30 cellular contexts compared by ENCODE assay signal in the genomic region with DNA sequence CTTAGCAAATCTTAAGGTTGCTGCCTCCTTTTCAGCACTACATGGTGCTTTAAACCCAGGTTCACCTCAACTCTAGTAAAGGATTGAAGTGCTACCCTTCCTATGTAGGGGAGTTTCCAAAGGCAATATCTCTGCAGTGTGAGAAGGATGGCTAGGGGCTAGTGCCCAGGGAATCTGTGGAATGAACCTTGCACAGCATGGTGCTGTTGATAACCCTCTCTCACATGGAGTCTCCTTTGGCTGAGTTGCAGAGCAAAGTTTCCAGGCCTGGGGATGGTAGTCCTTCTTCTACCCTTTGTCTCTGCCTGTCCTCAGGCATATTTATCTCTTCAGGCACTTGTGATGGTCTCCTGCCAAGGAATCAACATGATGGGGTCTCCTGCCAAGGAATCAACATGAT. TPM values are rescaled to one million over a fixed set of nuclear protein-coding genes. Genes with fewer than 3 reads are reported as not detected.
"Had no signal": no experiment of that assay in that cellular context is flagged by ENCODE, and none has a peak within 500 bp of the region (broad histone marks: within the 10 kb centered on the region; RNA-seq: fewer than 3 reads in every experiment).

No MANE protein-coding gene starts in this region.

- H3K27ac ChIP-seq: ascending aorta, breast epithelium, cardiac muscle cell, colonic mucosa had no signal

- H3K4me3 ChIP-seq: ascending aorta, breast epithelium, cardiac muscle cell, colonic mucosa had no signal

- H3K4me1 Mint-ChIP-seq: activated CD8-positive, alpha-beta memory T cell treated with anti-CD3 and anti-CD28 coated beads, Interleukin-2, amount 10 ng/mL, durations not matched to agents 7 days and 5 days; activated naive CD4-positive, alpha-beta T cell treated with anti-CD3 and anti-CD28 coated beads, Interleukin-2, amount 10 ng/mL, durations not matched to agents 7 days and 5 days; activated naive CD8-positive, alpha-beta T cell treated with anti-CD3 and anti-CD28 coated beads, Interleukin-2, amount 10 ng/mL, durations not matched to agents 7 days and 5 days; brain had no signal

- H3K4me1 ChIP-seq: ascending aorta, breast epithelium, colonic mucosa had no signal

- FAIRE-seq: frontal cortex had no signal

- H3K9me3 ChIP-seq: colonic mucosa had no signal

- H3K36me3 Mint-ChIP-seq: activated naive CD4-positive, alpha-beta T cell treated with anti-CD3 and anti-CD28 coated beads, Interleukin-2, amount 10 ng/mL, durations not matched to agents 7 days and 5 days; activated naive CD8-positive, alpha-beta T cell treated with anti-CD3 and anti-CD28 coated beads, Interleukin-2, amount 10 ng/mL, durations not matched to agents 7 days and 5 days; brain had no signal

- H3K4me3 Mint-ChIP-seq: activated CD4-positive, alpha-beta memory T cell treated with anti-CD3 and anti-CD28 coated beads for 36 hours; activated CD8-positive, alpha-beta memory T cell treated with anti-CD3 and anti-CD28 coated beads, Interleukin-2, amount 10 ng/mL, durations not matched to agents 7 days and 5 days; activated CD8-positive, alpha-beta T cell treated with anti-CD3 and anti-CD28 coated beads, Interleukin-2, amount 10 ng/mL, durations not matched to agents 7 days and 5 days; activated naive CD4-positive, alpha-beta T cell treated with anti-CD3 and anti-CD28 coated beads, Interleukin-2, amount 10 ng/mL, durations not matched to agents 7 days and 5 days; activated naive CD8-positive, alpha-beta T cell treated with anti-CD3 and anti-CD28 coated beads, Interleukin-2, amount 10 ng/mL, durations not matched to agents 7 days and 5 days; activated T-cell treated with anti-CD3 and anti-CD28 coated beads, Interleukin-2, amount 50 U/mL, for 24 hours; activated T-cell treated with anti-CD3 and anti-CD28 coated beads, Interleukin-2, amount 50 U/mL, for 72 hours; brain had no signal

- DNase-seq: activated CD4-positive, alpha-beta memory T cell treated with anti-CD3 and anti-CD28 coated beads for 36 hours; activated CD4-positive, alpha-beta T cell treated with anti-CD3 and anti-CD28 coated beads for 1 hour; activated CD4-positive, alpha-beta T cell treated with anti-CD3 and anti-CD28 coated beads for 4 hours; activated CD8-positive, alpha-beta memory T cell treated with anti-CD3 and anti-CD28 coated beads, Interleukin-2, amount 10 ng/mL, durations not matched to agents 7 days and 5 days; activated CD8-positive, alpha-beta memory T cell treated with anti-CD3 and anti-CD28 coated beads, Interleukin-2, amount 50 U/mL, for 4 hours; activated CD8-positive, alpha-beta T cell treated with anti-CD3 and anti-CD28 coated beads, Interleukin-2, amount 10 ng/mL, durations not matched to agents 7 days and 5 days; activated gamma-delta T cell; activated naive CD4-positive, alpha-beta T cell; activated naive CD4-positive, alpha-beta T cell treated with anti-CD3 and anti-CD28 coated beads, Interleukin-2, amount 10 ng/mL, durations not matched to agents 7 days and 5 days; activated naive CD8-positive, alpha-beta T cell treated with anti-CD3 and anti-CD28 coated beads, Interleukin-2, amount 10 ng/mL, durations not matched to agents 7 days and 5 days; activated T-cell treated with anti-CD3 and anti-CD28 coated beads for 4 hours; activated T-cell treated with anti-CD3 and anti-CD28 coated beads, Interleukin-2, amount 50 U/mL, for 24 hours; activated T-cell treated with anti-CD3 and anti-CD28 coated beads, Interleukin-2, amount 50 U/mL, for 72 hours; central memory CD4-positive, alpha-beta T cell; cerebellar nuclear complex; colonic mucosa; effector CD8-positive, alpha-beta T cell; foreskin fibroblast; head of caudate nucleus; T-helper 2 cell had no signal

- H3K27ac Mint-ChIP-seq: activated CD4-positive, alpha-beta memory T cell treated with anti-CD3 and anti-CD28 coated beads for 36 hours; activated CD8-positive, alpha-beta memory T cell treated with anti-CD3 and anti-CD28 coated beads, Interleukin-2, amount 10 ng/mL, durations not matched to agents 7 days and 5 days; activated CD8-positive, alpha-beta T cell treated with anti-CD3 and anti-CD28 coated beads, Interleukin-2, amount 10 ng/mL, durations not matched to agents 7 days and 5 days; activated naive CD4-positive, alpha-beta T cell treated with anti-CD3 and anti-CD28 coated beads, Interleukin-2, amount 10 ng/mL, durations not matched to agents 7 days and 5 days; activated naive CD4-positive, alpha-beta T cell treated with anti-CD3 and anti-CD28 coated beads, Interleukin-2, amount 50 U/mL, for 72 hours; activated naive CD8-positive, alpha-beta T cell treated with anti-CD3 and anti-CD28 coated beads, Interleukin-2, amount 10 ng/mL, durations not matched to agents 7 days and 5 days; activated T-cell treated with anti-CD3 and anti-CD28 coated beads, Interleukin-2, amount 50 U/mL, for 24 hours; activated T-cell treated with anti-CD3 and anti-CD28 coated beads, Interleukin-2, amount 50 U/mL, for 72 hours; brain had no signal

- H3K27me3 Mint-ChIP-seq: activated CD8-positive, alpha-beta memory T cell treated with anti-CD3 and anti-CD28 coated beads, Interleukin-2, amount 10 ng/mL, durations not matched to agents 7 days and 5 days; activated naive CD4-positive, alpha-beta T cell treated with anti-CD3 and anti-CD28 coated beads, Interleukin-2, amount 10 ng/mL, durations not matched to agents 7 days and 5 days; activated naive CD8-positive, alpha-beta T cell treated with anti-CD3 and anti-CD28 coated beads, Interleukin-2, amount 10 ng/mL, durations not matched to agents 7 days and 5 days; activated T-cell treated with anti-CD3 and anti-CD28 coated beads, Interleukin-2, amount 50 U/mL, for 24 hours; brain had no signal

- H3K27me3 ChIP-seq: ascending aorta, breast epithelium, cardiac muscle cell, colonic mucosa had no signal

- ATAC-seq: activated CD8-positive, alpha-beta memory T cell treated with anti-CD3 and anti-CD28 coated beads, Interleukin-2, amount 10 ng/mL, durations not matched to agents 7 days and 5 days; activated CD8-positive, alpha-beta T cell treated with anti-CD3 and anti-CD28 coated beads, Interleukin-2, amount 10 ng/mL, durations not matched to agents 7 days and 5 days; activated naive CD4-positive, alpha-beta T cell treated with anti-CD3 and anti-CD28 coated beads, Interleukin-2, amount 50 U/mL, for 72 hours; activated T-cell treated with anti-CD3 and anti-CD28 coated beads, Interleukin-2, amount 50 U/mL, for 72 hours; esophagus mucosa had no signal

- H3K36me3 ChIP-seq: ascending aorta, breast epithelium, cardiac muscle cell, colonic mucosa had no signal

RNA-seq across cellular contexts. Expression of a gene that starts 59.4 kb away (rescaled TPM):
- total RNA-seq: activated CD8-positive, alpha-beta memory T cell treated with anti-CD3 and anti-CD28 coated beads, Interleukin-2, amount 10 ng/mL, durations not matched to agents 7 days and 5 days; ascending aorta; dermis microvascular lymphatic vessel endothelial cell; epithelial cell of proximal tubule; esophagus mucosa; T-helper 1 cell treated with Interleukin-12 subunit alpha and Interleukin-12 subunit beta and Interleukin-4 antibody, amounts not matched to agents 30 ng/mL and 1 ng/mL, for 36 hours had no signal
